ENCODE assay signal across 9 cellular contexts in genomic region chr4:24686866-24687672, GRCh38.
A peak's percentile ranks its signal among the peaks of the same experiment; 100 is the strongest.
DNase-seq lines count a peak whose midpoint lies in the region; ATAC-seq and TF ChIP-seq lines count a peak whose summit lies in the region.
"Had no signal": no experiment of that assay in that cellular context is flagged by ENCODE, and none has a peak within 500 bp of the region (broad histone marks: within the 10 kb centered on the region; RNA-seq: fewer than 3 reads in every experiment).

No MANE protein-coding gene starts in this region.

- no peaks in the 10 kb centered on the region for H3K9me3 ChIP-seq in H9 (ENCODE audit: control insufficient read depth, low read depth, low read length)

- peaks cover 21% of the 10 kb centered on the region for H3K4me1 ChIP-seq in H9 (ENCODE audit: insufficient read depth, low read length)

- no peak overlapping the region for H4K5ac ChIP-seq in H9 (ENCODE audit: insufficient read length, low read depth, low read length)

- TF ChIP-seq CTCF in H9 (conservative IDR thresholded peaks at IDR 0.05), result peak; percentile 98

- no peak overlapping the region for H2BK20ac ChIP-seq in H9 (ENCODE audit: low read depth, low read length, poor library complexity, severe bottlenecking)

- no peaks in the 10 kb centered on the region for H3K27me3 ChIP-seq in H9 (ENCODE audit: insufficient read depth, low read length)

- no peak overlapping the region for H2BK120ac ChIP-seq in H9 (ENCODE audit: low read depth, low read length, poor library complexity, severe bottlenecking)

- no peak overlapping the region for H4K91ac ChIP-seq in H9 (ENCODE audit: insufficient read length, low read depth, low read length)

- no peak overlapping the region for H3K27ac ChIP-seq in H9 (ENCODE audit: insufficient read length, low read depth, low read length)

- H3K36me3 Mint-ChIP-seq in H9 (ENCODE audit: insufficient read depth in 1 of 3, low read depth in 3 of 3), result no peaks in the 10 kb centered on the region
- no peaks in the 10 kb centered on the region for H3K36me3 Mint-ChIP-seq in activated CD4-positive, alpha-beta T cell treated with anti-CD3 and anti-CD28 coated beads, Interleukin-2, amount 10 ng/mL, durations not matched to agents 7 days and 5 days (ENCODE audit: low read depth)
- no peaks in the 10 kb centered on the region for H3K36me3 Mint-ChIP-seq in activated T-helper 17 cell treated with anti-CD3 and anti-CD28 coated beads, Interleukin-2, amount 50 U/mL, for 72 hours (ENCODE audit: low read depth)
- H3K36me3 Mint-ChIP-seq in stimulated activated naive B cell treated with anti-CD40 and anti-IgM and Interleukin-4, amounts not matched to agents 10 μg/mL and 1 μg/mL and 100 μg/mL, for 72 hours, result no peaks in the 10 kb centered on the region
- H3K36me3 Mint-ChIP-seq: activated naive CD8-positive, alpha-beta T cell had no signal

- no peak overlapping the region for H3K4ac ChIP-seq in H9 (ENCODE audit: low read depth, low read length)

- no peak overlapping the region for H3K4me3 Mint-ChIP-seq in H9
- H3K4me3 Mint-ChIP-seq in activated CD4-positive, alpha-beta T cell treated with anti-CD3 and anti-CD28 coated beads, Interleukin-2, amount 10 ng/mL, durations not matched to agents 7 days and 5 days, result no peak overlapping the region
- H3K4me3 Mint-ChIP-seq in activated T-helper 17 cell treated with anti-CD3 and anti-CD28 coated beads, Interleukin-2, amount 50 U/mL, for 72 hours, result no peak overlapping the region
- H3K4me3 Mint-ChIP-seq in stimulated activated naive B cell treated with anti-CD40 and anti-IgM and Interleukin-4, amounts not matched to agents 10 μg/mL and 1 μg/mL and 100 μg/mL, for 72 hours, result no peak overlapping the region
- H3K4me3 Mint-ChIP-seq: activated naive CD8-positive, alpha-beta T cell had no signal

- H2AK5ac ChIP-seq in H9 (ENCODE audit: insufficient read length, low read length), result no peak overlapping the region

- no CpG with 5 or more reads among the region's 13 CpGs for WGBS in H9 (ENCODE audit: extremely low coverage, insufficient read length, low lambda C conversion rate)

- H3K23ac ChIP-seq in H9 (ENCODE audit: insufficient read length, low read depth, low read length), result no peak overlapping the region

- H3K18ac ChIP-seq in H9 (ENCODE audit: insufficient read length, low read depth, low read length), result no peak overlapping the region

- H3K79me1 ChIP-seq in H9 (ENCODE audit: insufficient read depth, low read depth, low read length, poor library complexity, severe bottlenecking), result no peaks in the 10 kb centered on the region

- no peak overlapping the region for H2BK12ac ChIP-seq in H9 (ENCODE audit: insufficient read length, low read depth, low read length)

- no peaks in the 10 kb centered on the region for H3K23me2 ChIP-seq in H9 (ENCODE audit: insufficient read length, low read depth, low read length, poor library complexity, severe bottlenecking)

- H2AFZ ChIP-seq in H9 (ENCODE audit: low read length), result no peak overlapping the region

- H4K20me1 ChIP-seq in H9 (ENCODE audit: control insufficient read depth, insufficient read depth, insufficient read length), result no peaks in the 10 kb centered on the region

- H3T11ph ChIP-seq in H9 (ENCODE audit: low read length), result no peak overlapping the region

- POLR2A ChIA-PET in activated CD4-positive, alpha-beta T cell treated with anti-CD3 and anti-CD28 coated beads, Interleukin-2, amount 10 ng/mL, durations not matched to agents 7 days and 5 days (lab: Charles Lee), result interaction anchor here (0.7 kb wide), 1 partner anchor 26 kb away, joined by 5 read pairs; no protein-coding TSS in a partner anchor

- no peak overlapping the region for H4K8ac ChIP-seq in H9 (replicated peaks; ENCODE audit: insufficient read length, low read depth, low read length)

- peaks cover 41 to 52% of the 10 kb centered on the region in 2 experiments for H3K4me1 Mint-ChIP-seq in H9
- H3K4me1 Mint-ChIP-seq in activated CD4-positive, alpha-beta T cell treated with anti-CD3 and anti-CD28 coated beads, Interleukin-2, amount 10 ng/mL, durations not matched to agents 7 days and 5 days, result no peaks in the 10 kb centered on the region
- H3K4me1 Mint-ChIP-seq in activated T-helper 17 cell treated with anti-CD3 and anti-CD28 coated beads, Interleukin-2, amount 50 U/mL, for 72 hours, result no peaks in the 10 kb centered on the region
- H3K4me1 Mint-ChIP-seq in stimulated activated naive B cell treated with anti-CD40 and anti-IgM and Interleukin-4, amounts not matched to agents 10 μg/mL and 1 μg/mL and 100 μg/mL, for 72 hours, result no peaks in the 10 kb centered on the region

- no peaks in the 10 kb centered on the region for H3K79me2 ChIP-seq in H9 (ENCODE audit: insufficient read depth, low read length)

- no peaks in the 10 kb centered on the region; the same call in 1 of the 2 replicates for H3K27me3 Mint-ChIP-seq in H9 (ENCODE audit: low read depth)
- peaks cover 3% of the 10 kb centered on the region for H3K27me3 Mint-ChIP-seq in activated CD4-positive, alpha-beta T cell treated with anti-CD3 and anti-CD28 coated beads, Interleukin-2, amount 10 ng/mL, durations not matched to agents 7 days and 5 days
- H3K27me3 Mint-ChIP-seq in activated T-helper 17 cell treated with anti-CD3 and anti-CD28 coated beads, Interleukin-2, amount 50 U/mL, for 72 hours, result peaks cover 21% of the 10 kb centered on the region
- H3K27me3 Mint-ChIP-seq in stimulated activated naive B cell treated with anti-CD40 and anti-IgM and Interleukin-4, amounts not matched to agents 10 μg/mL and 1 μg/mL and 100 μg/mL, for 72 hours, result peaks cover 3 to 30% of the 10 kb centered on the region in 2 donors

- H3K56ac ChIP-seq in H9 (ENCODE audit: insufficient read length, low read depth, low read length), result no peak overlapping the region

- peak; percentile 0 to 1 for DNase-seq in AML-193 (lab: John Stamatoyannopoulos, UW)
- peak; percentile 66 for DNase-seq in H9
- peak; percentile 12 for DNase-seq in activated CD4-positive, alpha-beta T cell treated with anti-CD3 and anti-CD28 coated beads, Interleukin-2, amount 10 ng/mL, durations not matched to agents 7 days and 5 days
- DNase-seq in kidney tubule cell (ENCODE audit: low spot score), result peak; percentile 22
- DNase-seq in NCI-H187 (lab: John Stamatoyannopoulos, UW), result no peak
- DNase-seq in ureter (ENCODE audit: low spot score), result no peak
- DNase-seq in stimulated activated naive B cell treated with anti-CD40 and anti-IgM and Interleukin-4, amounts not matched to agents 10 μg/mL and 1 μg/mL and 100 μg/mL, for 72 hours, result no peak

- no peak overlapping the region for H2BK5ac ChIP-seq in H9 (ENCODE audit: insufficient read length, low read length)

- no peak overlapping the region for H3K14ac ChIP-seq in H9 (ENCODE audit: insufficient read depth, low read length)

- peak overlapping the region; percentile 16 for H3K4me2 ChIP-seq in H9 (ENCODE audit: insufficient read depth, insufficient read length, low read length)

- no peak for ATAC-seq in activated T-helper 17 cell treated with anti-CD3 and anti-CD28 coated beads, Interleukin-2, amount 50 U/mL, for 72 hours (replicated peaks)
- ATAC-seq in stimulated activated naive B cell treated with anti-CD40 and anti-IgM and Interleukin-4, amounts not matched to agents 10 μg/mL and 1 μg/mL and 100 μg/mL, for 72 hours (replicated peaks), result no peak

- H3K27ac Mint-ChIP-seq in H9, result no peak overlapping the region; a peak in 2 of 7 replicates
- no peak overlapping the region for H3K27ac Mint-ChIP-seq in activated CD4-positive, alpha-beta T cell treated with anti-CD3 and anti-CD28 coated beads, Interleukin-2, amount 10 ng/mL, durations not matched to agents 7 days and 5 days
- no peak overlapping the region for H3K27ac Mint-ChIP-seq in activated T-helper 17 cell treated with anti-CD3 and anti-CD28 coated beads, Interleukin-2, amount 50 U/mL, for 72 hours
- no peak overlapping the region for H3K27ac Mint-ChIP-seq in stimulated activated naive B cell treated with anti-CD40 and anti-IgM and Interleukin-4, amounts not matched to agents 10 μg/mL and 1 μg/mL and 100 μg/mL, for 72 hours
- H3K27ac Mint-ChIP-seq: activated naive CD8-positive, alpha-beta T cell had no signal

- CTCF ChIA-PET in activated CD4-positive, alpha-beta T cell treated with anti-CD3 and anti-CD28 coated beads, Interleukin-2, amount 10 ng/mL, durations not matched to agents 7 days and 5 days (lab: Charles Lee), result no interaction called here

- no peaks in the 10 kb centered on the region; a peak in 2 of 5 replicates for H3K9me3 Mint-ChIP-seq in H9
- H3K9me3 Mint-ChIP-seq in activated CD4-positive, alpha-beta T cell treated with anti-CD3 and anti-CD28 coated beads, Interleukin-2, amount 10 ng/mL, durations not matched to agents 7 days and 5 days, result no peaks in the 10 kb centered on the region
- H3K9me3 Mint-ChIP-seq in activated T-helper 17 cell treated with anti-CD3 and anti-CD28 coated beads, Interleukin-2, amount 50 U/mL, for 72 hours, result peaks cover 3% of the 10 kb centered on the region
- peaks cover 0 to 2% of the 10 kb centered on the region in 2 donors for H3K9me3 Mint-ChIP-seq in stimulated activated naive B cell treated with anti-CD40 and anti-IgM and Interleukin-4, amounts not matched to agents 10 μg/mL and 1 μg/mL and 100 μg/mL, for 72 hours

- no peak overlapping the region for H3K9ac ChIP-seq in H9 (ENCODE audit: extremely low read depth, insufficient read length, low read length)

- no peak overlapping the region for H2BK15ac ChIP-seq in H9 (ENCODE audit: low read depth, low read length)

Comparison
In these comparisons a context has a peak if more than half of its experiments do, and no peak if none do; other contexts are left out.
1. DNase-seq: peak in AML-193 (2 of 2), H9 (single experiment), activated CD4-positive, alpha-beta T cell treated with anti-CD3 and anti-CD28 coated beads, Interleukin-2, amount 10 ng/mL, durations not matched to agents 7 days and 5 days (single experiment) and kidney tubule cell (single experiment); none in NCI-H187 (0 of 2), ureter (single experiment) and stimulated activated naive B cell treated with anti-CD40 and anti-IgM and Interleukin-4, amounts not matched to agents 10 μg/mL and 1 μg/mL and 100 μg/mL, for 72 hours (single experiment).